9 cellular contexts compared by ENCODE assay signal in genomic region chr11:79493555-79494171, GRCh38. TPM values are rescaled to one million over a fixed set of nuclear protein-coding genes. Genes with fewer than 3 reads are reported as not detected.
A peak's percentile ranks its signal among the peaks of the same experiment; 100 is the strongest.
DNase-seq lines count a peak whose midpoint lies in the region; ATAC-seq and TF ChIP-seq lines count a peak whose summit lies in the region.
"Had no signal": no experiment of that assay in that cellular context is flagged by ENCODE, and none has a peak within 500 bp of the region (broad histone marks: within the 10 kb centered on the region; RNA-seq: fewer than 3 reads in every experiment).

No MANE protein-coding gene starts in this region.

- H3K4me1 ChIP-seq in prostate gland (replicated peaks): no peaks in the 10 kb centered on the region

- no peak for TF ChIP-seq POLR2A in prostate gland (IDR thresholded peaks at IDR 0.05)

- peaks cover 2% of the 10 kb centered on the region for H3K9me3 Mint-ChIP-seq in activated naive CD4-positive, alpha-beta T cell treated with anti-CD3 and anti-CD28 coated beads, Interleukin-2, amount 10 ng/mL, durations not matched to agents 7 days and 5 days

- H3K36me3 ChIP-seq in prostate gland: no peaks in the 10 kb centered on the region

- peak; percentile 39 to 78 (median 60) for TF ChIP-seq CTCF in prostate gland (IDR thresholded peaks at IDR 0.05)

- H3K4me3 Mint-ChIP-seq in activated naive CD4-positive, alpha-beta T cell treated with anti-CD3 and anti-CD28 coated beads, Interleukin-2, amount 10 ng/mL, durations not matched to agents 7 days and 5 days: no peak overlapping the region
- H3K4me3 Mint-ChIP-seq: activated T-cell treated with anti-CD3 and anti-CD28 coated beads, Interleukin-2, amount 50 U/mL, for 4 hours had no signal

- H3K27me3 ChIP-seq in prostate gland (replicated peaks; ENCODE audit: insufficient read depth): no peaks in the 10 kb centered on the region

- 32% methylated on average over 8 of the region's 11 CpGs for WGBS in prostate gland

- H3K9me3 ChIP-seq in prostate gland: no peaks in the 10 kb centered on the region

- H3K27me3 Mint-ChIP-seq in activated naive CD4-positive, alpha-beta T cell treated with anti-CD3 and anti-CD28 coated beads, Interleukin-2, amount 10 ng/mL, durations not matched to agents 7 days and 5 days: no peaks in the 10 kb centered on the region

- intact Hi-C loops in Right ventricle myocardium inferior (cut with DNase I): loop anchor here (10.0 kb wide), 1 partner anchor 99 kb away; no protein-coding TSS in a partner anchor
- intact Hi-C loops in prostate gland (cut with DNase I): loop anchor here (5.0 kb wide), 1 partner anchor 846 kb away; no protein-coding TSS in a partner anchor

- no peak overlapping the region for H3K27ac Mint-ChIP-seq in activated naive CD4-positive, alpha-beta T cell treated with anti-CD3 and anti-CD28 coated beads, Interleukin-2, amount 10 ng/mL, durations not matched to agents 7 days and 5 days

- no peaks in the 10 kb centered on the region for H3K36me3 Mint-ChIP-seq in activated naive CD4-positive, alpha-beta T cell treated with anti-CD3 and anti-CD28 coated beads, Interleukin-2, amount 10 ng/mL, durations not matched to agents 7 days and 5 days

- H3K4me3 ChIP-seq in prostate gland: no peak overlapping the region

- CTCF ChIA-PET in activated naive CD4-positive, alpha-beta T cell treated with anti-CD3 and anti-CD28 coated beads, Interleukin-2, amount 10 ng/mL, durations not matched to agents 7 days and 5 days (lab: Charles Lee): interaction anchor here (1.1 to 3.1 kb wide), 5 partner anchors 9 to 849 kb away, joined by 3 to 13 read pairs (median 4); no protein-coding TSS in a partner anchor

- no peak overlapping the region for H3K27ac ChIP-seq in prostate gland

- H3K4me1 Mint-ChIP-seq in activated naive CD4-positive, alpha-beta T cell treated with anti-CD3 and anti-CD28 coated beads, Interleukin-2, amount 10 ng/mL, durations not matched to agents 7 days and 5 days: no peaks in the 10 kb centered on the region

- peak; percentile 82 for DNase-seq in DMS53 treated with DMSO at 0.1 percent for 48 hours (lab: John Stamatoyannopoulos, UW; ENCODE audit: unreplicated experiment)
- peak; percentile 1 for DNase-seq in HS-27A (ENCODE audit: low read depth)
- DNase-seq in NOMO-1 treated with DMSO at 0.1 percent for 48 hours (lab: John Stamatoyannopoulos, UW; ENCODE audit: unreplicated experiment): peak; percentile 42
- peak; percentile 53 for DNase-seq in activated naive CD4-positive, alpha-beta T cell treated with anti-CD3 and anti-CD28 coated beads, Interleukin-2, amount 10 ng/mL, durations not matched to agents 7 days and 5 days
- no peak for DNase-seq in Right ventricle myocardium inferior (ENCODE audit: missing footprints)
- DNase-seq in prostate gland (ENCODE audit: low spot score): peak; percentile 61
- no peak for DNase-seq in GOT3 (lab: John Stamatoyannopoulos, UW)
- DNase-seq: activated T-cell treated with anti-CD3 and anti-CD28 coated beads, Interleukin-2, amount 50 U/mL, for 4 hours had no signal

- ATAC-seq in GM21381 (IDR thresholded peaks at IDR 0.05; ENCODE audit: unreplicated experiment) (peak; percentile 79), Right ventricle myocardium inferior (peak; percentile 75)

RNA-seq across cellular contexts. Expression of gene TENM4, which starts 52.8 kb away (rescaled TPM):
- total RNA-seq in Right ventricle myocardium inferior (0.35 TPM), prostate gland (1 to 10 TPM; 2.6 to 6.8 TPM)

Comparison
In these comparisons a context has a peak if more than half of its experiments do, and no peak if none do; other contexts are left out.
1. DNase-seq: peak in DMS53 treated with DMSO at 0.1 percent for 48 hours (single experiment), HS-27A (single experiment), NOMO-1 treated with DMSO at 0.1 percent for 48 hours (single experiment), activated naive CD4-positive, alpha-beta T cell treated with anti-CD3 and anti-CD28 coated beads, Interleukin-2, amount 10 ng/mL, durations not matched to agents 7 days and 5 days (single experiment) and prostate gland (single experiment); none in Right ventricle myocardium inferior (single experiment) and GOT3 (single experiment).